Comparison of ENCODE assay signal across 9 cellular contexts in genomic region chr16:705748-706188, GRCh38. TPM values are rescaled to one million over a fixed set of nuclear protein-coding genes. Genes with fewer than 3 reads are reported as not detected.
DNase-seq lines count a peak whose midpoint lies in the region; TF ChIP-seq lines count a peak whose summit lies in the region.
"Had no signal": no experiment of that assay in that cellular context is flagged by ENCODE, and none has a peak within 500 bp of the region (broad histone marks: within the 10 kb centered on the region; RNA-seq: fewer than 3 reads in every experiment).

Gene FBXL16, minus strand, starts transcription at chr16:705801. Its CDS starts 8,396 bp downstream, at chr16:697405.

- 0 to 1% methylated on average over 74 of the region's 74 CpGs for WGBS in ectodermal cell, 2 experiments

- DNase-seq in NCI-H1694 treated with DMSO at 0.1 percent for 48 hours (lab: John Stamatoyannopoulos, UW) (peak; percentile 34), NCI-H1694 (lab: John Stamatoyannopoulos, UW) (no peak), NCI-H2227 (lab: John Stamatoyannopoulos, UW; ENCODE audit: unreplicated experiment) (peak; percentile 94), dermis blood vessel endothelial cell (no peak), cortex of kidney (lab: John Stamatoyannopoulos, UW) (no peak), SHP77 treated with DMSO at 0.1 percent for 48 hours (lab: John Stamatoyannopoulos, UW) (no peak)
- DNase-seq: activated T-cell treated with anti-CD3 and anti-CD28 coated beads for 4 hours had no signal

- no peak within 1 kb of the TSS for H3K4me2 ChIP-seq in parathyroid adenoma (ENCODE audit: low read length)

- H3K27ac ChIP-seq in ectodermal cell (ENCODE audit: insufficient read depth, low read depth, low read length, poor library complexity, severe bottlenecking) (no peak within 1 kb of the TSS), parathyroid adenoma (peak within 1 kb of the TSS; percentile 47)

- no peak within 1 kb of the TSS for H3K9ac ChIP-seq in parathyroid adenoma

- peaks cover 28% of the 10 kb centered on the region for H3K79me2 ChIP-seq in parathyroid adenoma

- H3K4me1 ChIP-seq in ectodermal cell (ENCODE audit: control insufficient read depth, insufficient read depth, low read length) (peaks cover 28% of the 10 kb centered on the region), parathyroid adenoma (peaks cover 5% of the 10 kb centered on the region)

- H3K27me3 ChIP-seq in ectodermal cell (ENCODE audit: control insufficient read depth, insufficient read depth, low read length, poor library complexity, severe bottlenecking): peaks cover 96% of the 10 kb centered on the region
- peaks cover 13% of the 10 kb centered on the region for H3K27me3 ChIP-seq in parathyroid adenoma (ENCODE audit: control insufficient read depth, insufficient read depth, low read length)

- H3K4me3 ChIP-seq in ectodermal cell (ENCODE audit: insufficient read depth, low read depth, low read length) (peak within 1 kb of the TSS; percentile 13), parathyroid adenoma (ENCODE audit: low read depth, low read length) (no peak within 1 kb of the TSS)

- H3K36me3 ChIP-seq in ectodermal cell (ENCODE audit: control insufficient read depth, insufficient read depth, low read length): no peaks in the 10 kb centered on the region
- H3K36me3 ChIP-seq in parathyroid adenoma (ENCODE audit: control insufficient read depth, insufficient read depth, low read length): no peaks in the 10 kb centered on the region

- H2AFZ ChIP-seq in parathyroid adenoma: peak within 1 kb of the TSS; percentile 60

- H3K9me3 ChIP-seq in ectodermal cell (ENCODE audit: control insufficient read depth, low read length): no peaks in the 10 kb centered on the region
- no peaks in the 10 kb centered on the region for H3K9me3 ChIP-seq in parathyroid adenoma (ENCODE audit: control insufficient read depth, low read length)

- no peak for TF ChIP-seq CTCF in parathyroid adenoma (IDR thresholded peaks at IDR 0.05)

RNA-seq across cellular contexts. Expression of gene FBXL16, which starts in this region (rescaled TPM):
- 0.69 TPM for polyA plus RNA-seq in ectodermal cell (2013, experiment 1 of 4)
- 0.76 TPM for polyA plus RNA-seq in ectodermal cell (2013, experiment 2 of 4)
- 1.9 TPM for polyA plus RNA-seq in ectodermal cell (2013, experiment 3 of 4)
- polyA plus RNA-seq in ectodermal cell (2013, experiment 4 of 4): 1.5 TPM
- 0.05 TPM in 1 of 2 replicates, not detected in the other for total RNA-seq in dermis blood vessel endothelial cell

Comparison
In these comparisons a context has a peak if more than half of its experiments do, and no peak if none do; other contexts are left out.
1. DNase-seq: peak in NCI-H1694 treated with DMSO at 0.1 percent for 48 hours (single experiment) and NCI-H2227 (single experiment); none in NCI-H1694 (single experiment), dermis blood vessel endothelial cell (single experiment), cortex of kidney (single experiment) and SHP77 treated with DMSO at 0.1 percent for 48 hours (single experiment).